Comparison of ENCODE assay signal across 15 cellular contexts in genomic region chr6:168695701-168696100, GRCh38.
A peak's percentile ranks its signal among the peaks of the same experiment; 100 is the strongest.
DNase-seq lines count a peak whose midpoint lies in the region; ATAC-seq and TF ChIP-seq lines count a peak whose summit lies in the region.
"Had no signal": no experiment of that assay in that cellular context is flagged by ENCODE, and none has a peak within 500 bp of the region (broad histone marks: within the 10 kb centered on the region; RNA-seq: fewer than 3 reads in every experiment).

No MANE protein-coding gene starts in this region.

- H2BK12ac ChIP-seq in H9 (ENCODE audit: insufficient read length, low read depth, low read length): no peak overlapping the region

- CTCF ChIA-PET in WTC11 (lab: Charles Lee): interaction anchor here (1.1 kb wide), 1 partner anchor 18 kb away, joined by 3 read pairs; no protein-coding TSS in a partner anchor

- no peak overlapping the region for H2AFZ ChIP-seq in H9 (ENCODE audit: low read length)

- no peak overlapping the region for H3K4ac ChIP-seq in H9 (ENCODE audit: low read depth, low read length)

- peak; percentile 92 for DNase-seq in H9
- DNase-seq in NCI-H146 (lab: John Stamatoyannopoulos, UW): peak; percentile 96
- peak; percentile 81 for DNase-seq in WTC11 (ENCODE audit: low spot score)
- DNase-seq in iPS-NIHi7 (ENCODE audit: extremely low spot score): peak; percentile 61
- no peak for DNase-seq in CD1c-positive myeloid dendritic cell (ENCODE audit: extremely low spot score)
- DNase-seq in activated CD4-positive, CD25-positive, alpha-beta regulatory T cell (lab: John Stamatoyannopoulos, UW): no peak
- DNase-seq in germinal center (ENCODE audit: low spot score): no peak
- DNase-seq: CD8-positive, alpha-beta memory T cell; DMS 273 treated with DMSO at 0.1 percent for 48 hours; Karpas-422; NCI-H1436; NCI-H2081 treated with DMSO at 0.1 percent for 48 hours; PC-3 had no signal

- no peak overlapping the region for H4K5ac ChIP-seq in H9 (ENCODE audit: insufficient read length, low read depth, low read length)

- no peak overlapping the region for H3K56ac ChIP-seq in H9 (ENCODE audit: insufficient read length, low read depth, low read length)

- POLR2A ChIA-PET in WTC11 (lab: Charles Lee): no interaction called here

- no peak overlapping the region for H3K23ac ChIP-seq in H9 (ENCODE audit: insufficient read length, low read depth, low read length)

- no peak overlapping the region for H3K4me2 ChIP-seq in H9 (ENCODE audit: insufficient read depth, insufficient read length, low read length)

- WGBS in H9 (ENCODE audit: extremely low coverage, insufficient read length, low lambda C conversion rate): no CpG with 5 or more reads among the region's 4 CpGs

- H4K8ac ChIP-seq in H9 (replicated peaks; ENCODE audit: insufficient read length, low read depth, low read length): no peak overlapping the region

- no peaks in the 10 kb centered on the region for H3K27me3 ChIP-seq in H9 (ENCODE audit: insufficient read depth, low read length)
- H3K27me3 ChIP-seq: SJSA1 had no signal

- no peak overlapping the region for H2BK15ac ChIP-seq in H9 (ENCODE audit: low read depth, low read length)

- H3K9me3 Mint-ChIP-seq in H9 (peaks cover 0 to 2% of the 10 kb centered on the region in 2 experiments; a peak in 1 of 5 replicates), WTC11 (no peaks in the 10 kb centered on the region)

- H3T11ph ChIP-seq in H9 (ENCODE audit: low read length): no peak overlapping the region

- H3K9me3 ChIP-seq in H9 (ENCODE audit: control insufficient read depth, low read depth, low read length): no peaks in the 10 kb centered on the region

- peaks cover 0 to 7% (median 0%) of the 10 kb centered on the region in 3 experiments; a peak in 3 of 7 replicates for H3K36me3 Mint-ChIP-seq in H9 (ENCODE audit: insufficient read depth in 1 of 3, low read depth in 3 of 3)
- 0 out of 2 replicates have a peak, but pooled peaks cover 2% of the 10 kb centered on the region for H3K36me3 Mint-ChIP-seq in WTC11
- H3K36me3 Mint-ChIP-seq: CD8-positive, alpha-beta memory T cell had no signal

- H3K4me1 Mint-ChIP-seq in H9 (peaks cover 33 to 35% of the 10 kb centered on the region in 2 experiments), WTC11 (peaks cover 51% of the 10 kb centered on the region)
- H3K4me1 Mint-ChIP-seq: CD8-positive, alpha-beta memory T cell had no signal

- H3K23me2 ChIP-seq in H9 (ENCODE audit: insufficient read length, low read depth, low read length, poor library complexity, severe bottlenecking): no peaks in the 10 kb centered on the region

- H3K4me3 Mint-ChIP-seq in H9: peak overlapping the region in 1 of 2 experiments; percentile 26; a peak in 1 of 5 replicates
- H3K4me3 Mint-ChIP-seq in WTC11: no peak overlapping the region
- H3K4me3 Mint-ChIP-seq: CD8-positive, alpha-beta memory T cell had no signal

- no peak overlapping the region for H3K27ac ChIP-seq in H9 (ENCODE audit: insufficient read length, low read depth, low read length)
- H3K27ac ChIP-seq: SJSA1 had no signal

- H4K20me1 ChIP-seq in H9 (ENCODE audit: control insufficient read depth, insufficient read depth, insufficient read length): no peaks in the 10 kb centered on the region

- H2BK20ac ChIP-seq in H9 (ENCODE audit: low read depth, low read length, poor library complexity, severe bottlenecking): no peak overlapping the region

- H4K91ac ChIP-seq in H9 (ENCODE audit: insufficient read length, low read depth, low read length): no peak overlapping the region

- TF ChIP-seq CTCF in H9 (conservative IDR thresholded peaks at IDR 0.05) (no peak), WTC11 (IDR thresholded peaks at IDR 0.05) (no peak)

- H2AK5ac ChIP-seq in H9 (ENCODE audit: insufficient read length, low read length): no peak overlapping the region

- H3K4me1 ChIP-seq in H9 (ENCODE audit: insufficient read depth, low read length): peaks cover 5% of the 10 kb centered on the region; the same call in 1 of the 2 replicates
- H3K4me1 ChIP-seq: SJSA1 had no signal

- H3K79me2 ChIP-seq in H9 (ENCODE audit: insufficient read depth, low read length): no peaks in the 10 kb centered on the region

- no peak overlapping the region for H2BK5ac ChIP-seq in H9 (ENCODE audit: insufficient read length, low read length)

- no peak overlapping the region for H3K9ac ChIP-seq in H9 (ENCODE audit: extremely low read depth, insufficient read length, low read length)

- no peak overlapping the region for H3K14ac ChIP-seq in H9 (ENCODE audit: insufficient read depth, low read length)

- no peak overlapping the region for H2BK120ac ChIP-seq in H9 (ENCODE audit: low read depth, low read length, poor library complexity, severe bottlenecking)

- H3K79me1 ChIP-seq in H9 (ENCODE audit: insufficient read depth, low read depth, low read length, poor library complexity, severe bottlenecking): no peaks in the 10 kb centered on the region

- H3K18ac ChIP-seq in H9 (ENCODE audit: insufficient read length, low read depth, low read length): no peak overlapping the region

- peak; percentile 83 for ATAC-seq in WTC11
- ATAC-seq: HepG2, PC-3 had no signal

- H3K27me3 Mint-ChIP-seq in H9 (ENCODE audit: low read depth): no peaks in the 10 kb centered on the region; the same call in 1 of the 2 replicates
- H3K27me3 Mint-ChIP-seq in WTC11 (ENCODE audit: low read depth): no peaks in the 10 kb centered on the region

- H3K27ac Mint-ChIP-seq in H9 (peak overlapping the region; percentile 85 to 92 (median 88); a peak in 6 of 7 replicates), WTC11 (peak overlapping the region; percentile 95)
- H3K27ac Mint-ChIP-seq: CD8-positive, alpha-beta memory T cell had no signal

TF ChIP-seq in WTC11, 78 proteins besides CTCF, POLR2A, EP300 and RAD21 (continues in another document):
- TF ChIP-seq ZNF281 (CRISPR knock-in tag; IDR thresholded peaks at IDR 0.05) (peak; percentile 57; the same call in 1 of the 2 replicates), MYBL2 (CRISPR knock-in tag; IDR thresholded peaks at IDR 0.05) (0 out of 2 replicates have a peak, but pooled peaks have one; percentile 23), ETV6 (CRISPR knock-in tag; IDR thresholded peaks at IDR 0.05) (0 out of 2 replicates have a peak, but pooled peaks have one; percentile 49), NFE2L1 (CRISPR knock-in tag; IDR thresholded peaks at IDR 0.05) (peak; percentile 22; the same call in 1 of the 2 replicates), TEAD1 (CRISPR knock-in tag; IDR thresholded peaks at IDR 0.05) (peak; percentile 89), SP1 (CRISPR knock-in tag; conservative IDR thresholded peaks at IDR 0.05) (0 out of 2 replicates have a peak, but pooled peaks have one; percentile 19), NFYB (CRISPR knock-in tag; conservative IDR thresholded peaks at IDR 0.05; ENCODE audit: low read depth) (no peak), FOXK1 (CRISPR knock-in tag; IDR thresholded peaks at IDR 0.05) (peak; percentile 29; the same call in 1 of the 2 replicates), ELF4 (CRISPR knock-in tag; IDR thresholded peaks at IDR 0.05; ENCODE audit: low read depth) (no peak), SOX15 (CRISPR knock-in tag; IDR thresholded peaks at IDR 0.05) (no peak)
- TF ChIP-seq, protein P1, sequence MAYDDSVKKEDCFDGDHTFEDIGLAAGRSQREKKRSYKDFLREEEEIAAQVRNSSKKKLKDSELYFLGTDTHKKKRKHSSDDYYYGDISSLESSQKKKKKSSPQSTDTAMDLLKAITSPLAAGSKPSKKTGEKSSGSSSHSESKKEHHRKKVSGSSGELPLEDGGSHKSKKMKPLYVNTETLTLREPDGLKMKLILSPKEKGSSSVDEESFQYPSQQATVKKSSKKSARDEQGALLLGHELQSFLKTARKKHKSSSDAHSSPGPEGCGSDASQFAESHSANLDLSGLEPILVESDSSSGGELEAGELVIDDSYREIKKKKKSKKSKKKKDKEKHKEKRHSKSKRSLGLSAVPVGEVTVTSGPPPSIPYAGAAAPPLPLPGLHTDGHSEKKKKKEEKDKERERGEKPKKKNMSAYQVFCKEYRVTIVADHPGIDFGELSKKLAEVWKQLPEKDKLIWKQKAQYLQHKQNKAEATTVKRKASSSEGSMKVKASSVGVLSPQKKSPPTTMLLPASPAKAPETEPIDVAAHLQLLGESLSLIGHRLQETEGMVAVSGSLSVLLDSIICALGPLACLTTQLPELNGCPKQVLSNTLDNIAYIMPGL (CRISPR knock-in tag; IDR thresholded peaks at IDR 0.05): no peak
- TF ChIP-seq, protein P2, sequence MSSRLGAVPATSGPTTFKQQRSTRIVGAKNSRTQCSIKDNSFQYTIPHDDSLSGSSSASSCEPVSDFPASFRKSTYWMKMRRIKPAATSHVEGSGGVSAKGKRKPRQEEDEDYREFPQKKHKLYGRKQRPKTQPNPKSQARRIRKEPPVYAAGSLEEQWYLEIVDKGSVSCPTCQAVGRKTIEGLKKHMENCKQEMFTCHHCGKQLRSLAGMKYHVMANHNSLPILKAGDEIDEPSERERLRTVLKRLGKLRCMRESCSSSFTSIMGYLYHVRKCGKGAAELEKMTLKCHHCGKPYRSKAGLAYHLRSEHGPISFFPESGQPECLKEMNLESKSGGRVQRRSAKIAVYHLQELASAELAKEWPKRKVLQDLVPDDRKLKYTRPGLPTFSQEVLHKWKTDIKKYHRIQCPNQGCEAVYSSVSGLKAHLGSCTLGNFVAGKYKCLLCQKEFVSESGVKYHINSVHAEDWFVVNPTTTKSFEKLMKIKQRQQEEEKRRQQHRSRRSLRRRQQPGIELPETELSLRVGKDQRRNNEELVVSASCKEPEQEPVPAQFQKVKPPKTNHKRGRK (CRISPR knock-in tag; IDR thresholded peaks at IDR 0.05; ENCODE audit: borderline replicate concordance): no peak

Comparison
In these comparisons a context has a peak if more than half of its experiments do, and no peak if none do; other contexts are left out.
1. DNase-seq: peak in H9 (single experiment), NCI-H146 (single experiment), WTC11 (single experiment) and iPS-NIHi7 (single experiment); none in CD1c-positive myeloid dendritic cell (single experiment), activated CD4-positive, CD25-positive, alpha-beta regulatory T cell (0 of 4) and germinal center (single experiment).